ENCODE assay signal across 32 cellular contexts in the genomic region with DNA sequence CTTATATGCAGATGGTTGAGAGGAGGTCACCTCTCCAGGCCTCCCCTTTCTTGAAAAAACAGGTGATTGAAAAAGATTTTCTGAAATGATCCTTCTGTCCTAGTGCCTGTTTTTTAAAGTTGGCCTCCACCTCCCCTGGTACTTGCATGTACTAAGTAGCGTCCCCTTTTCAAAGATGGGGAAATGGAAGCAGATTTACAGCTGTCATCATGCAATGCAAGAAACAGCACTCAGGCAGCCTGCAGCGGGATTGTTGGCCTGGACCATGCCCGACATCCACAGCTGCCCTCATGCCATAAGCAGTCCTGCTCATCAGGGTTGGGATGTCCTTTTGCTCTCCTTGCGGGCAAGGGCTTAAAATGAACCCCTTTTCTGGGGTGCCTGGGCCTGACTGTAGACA.
"Had no signal": no experiment of that assay in that cellular context is flagged by ENCODE, and none has a peak within 500 bp of the region (broad histone marks: within the 10 kb centered on the region; RNA-seq: fewer than 3 reads in every experiment).

No MANE protein-coding gene starts in this region.

- H3K27ac ChIP-seq: adrenal gland, ascending aorta, brain microvascular endothelial cell, breast epithelium, cardiac muscle cell had no signal

- H3K36me3 ChIP-seq: adrenal gland, ascending aorta, brain microvascular endothelial cell, breast epithelium, cardiac muscle cell had no signal

- H3K9me3 ChIP-seq: adrenal gland, ascending aorta, breast epithelium had no signal

- H3K27me3 ChIP-seq: adrenal gland, ascending aorta, brain microvascular endothelial cell, breast epithelium, cardiac muscle cell had no signal

- H3K4me1 ChIP-seq: adrenal gland, ascending aorta, breast epithelium had no signal

- DNase-seq: activated effector memory CD4-positive, alpha-beta T cell treated with anti-CD3 and anti-CD28 coated beads, Interleukin-2, amount 50 U/mL, for 16 hours; activated effector memory CD4-positive, alpha-beta T cell treated with Interleukin-2 at 50 U/mL for 16 hours; activated gamma-delta T cell; activated gamma-delta T cell treated with Interleukin-2 at 50 U/mL for 16 hours; activated naive CD4-positive, alpha-beta T cell; activated naive CD4-positive, alpha-beta T cell treated with anti-CD3 and anti-CD28 coated beads for 36 hours; activated naive CD4-positive, alpha-beta T cell treated with anti-CD3 and anti-CD28 coated beads, Interleukin-2, amount 10 ng/mL, durations not matched to agents 7 days and 5 days; activated naive CD4-positive, alpha-beta T cell treated with anti-CD3 and anti-CD28 coated beads, Interleukin-2, amount 50 U/mL, for 16 hours; activated naive CD4-positive, alpha-beta T cell treated with Interleukin-2 at 50 U/mL for 16 hours; activated naive CD8-positive, alpha-beta T cell treated with anti-CD3 and anti-CD28 coated beads for 36 hours; activated naive CD8-positive, alpha-beta T cell treated with anti-CD3 and anti-CD28 coated beads, Interleukin-2, amount 10 ng/mL, durations not matched to agents 7 days and 5 days; activated naive CD8-positive, alpha-beta T cell treated with anti-CD3 and anti-CD28 coated beads, Interleukin-2, amount 50 U/mL, for 24 hours; activated T-cell treated with anti-CD3 and anti-CD28 coated beads for 4 hours; activated T-cell treated with anti-CD3 and anti-CD28 coated beads, Interleukin-2, amount 50 U/mL, for 1 hour; activated T-cell treated with anti-CD3 and anti-CD28 coated beads, Interleukin-2, amount 50 U/mL, for 24 hours; activated T-cell treated with anti-CD3 and anti-CD28 coated beads, Interleukin-2, amount 50 U/mL, for 4 hours; activated T-cell treated with anti-CD3 and anti-CD28 coated beads, Interleukin-2, amount 50 U/mL, for 48 hours; activated T-cell treated with anti-CD3 and anti-CD28 coated beads, Interleukin-2, amount 50 U/mL, for 72 hours; adrenal gland; amniotic stem cell; amygdala; anterior cingulate cortex; aorta; brain microvascular endothelial cell; caudate nucleus; central memory CD4-positive, alpha-beta T cell; cerebellar nuclear complex had no signal

- ATAC-seq: activated naive CD4-positive, alpha-beta T cell treated with anti-CD3 and anti-CD28 coated beads, Interleukin-2, amount 50 U/mL, for 72 hours; activated naive CD8-positive, alpha-beta T cell treated with anti-CD3 and anti-CD28 coated beads, Interleukin-2, amount 50 U/mL, for 24 hours; activated T-cell treated with anti-CD3 and anti-CD28 coated beads, Interleukin-2, amount 50 U/mL, for 4 hours; activated T-cell treated with anti-CD3 and anti-CD28 coated beads, Interleukin-2, amount 50 U/mL, for 72 hours; activated T-helper 17 cell treated with anti-CD3 and anti-CD28 coated beads, Interleukin-2, amount 50 U/mL, for 72 hours had no signal

- H3K4me3 ChIP-seq: adrenal gland, ascending aorta, breast epithelium, cardiac muscle cell had no signal
